Comparison of ENCODE assay signal across 28 cellular contexts in the genomic region with DNA sequence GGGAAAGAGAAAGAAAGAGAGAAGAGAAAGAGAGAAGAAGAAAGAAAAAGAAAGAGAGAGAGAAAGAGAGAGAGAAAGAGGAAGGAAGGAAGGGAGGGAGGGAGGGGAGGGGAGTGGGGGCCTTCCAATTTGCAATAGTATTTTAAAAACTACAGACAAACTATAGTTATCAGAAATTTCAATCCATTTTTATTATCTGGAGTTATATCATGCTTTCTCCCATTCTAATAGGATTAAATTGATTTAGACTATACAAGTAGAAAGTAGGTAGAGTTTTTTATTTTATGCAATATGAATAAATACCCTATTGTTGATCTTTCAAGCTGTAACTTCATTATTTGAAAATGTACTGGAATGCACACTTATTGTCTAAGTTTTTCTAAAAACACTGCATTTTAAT.
"Had no signal": no experiment of that assay in that cellular context is flagged by ENCODE, and none has a peak within 500 bp of the region (broad histone marks: within the 10 kb centered on the region; RNA-seq: fewer than 3 reads in every experiment).

No MANE protein-coding gene starts in this region.

- H3K9me3 ChIP-seq: colonic mucosa, esophagus muscularis mucosa, esophagus squamous epithelium, gastrocnemius medialis had no signal

- H3K4me3 Mint-ChIP-seq: dendritic cell treated with granulocyte-macrophage colony-stimulating factor and Interleukin-4, amounts not matched to agents 40 ng/mL and 50 ng/mL, for 4 days; effector memory CD8-positive, alpha-beta T cell; endodermal cell had no signal

- H3K27me3 Mint-ChIP-seq: dendritic cell treated with granulocyte-macrophage colony-stimulating factor and Interleukin-4, amounts not matched to agents 40 ng/mL and 50 ng/mL, for 4 days had no signal

- H3K4me3 ChIP-seq: colonic mucosa, coronary artery, dorsolateral prefrontal cortex, esophagus muscularis mucosa, esophagus squamous epithelium, gastrocnemius medialis, gastroesophageal sphincter, heart left ventricle, heart right ventricle had no signal

- ATAC-seq: effector memory CD8-positive, alpha-beta T cell; esophagus mucosa; foreskin keratinocyte; gastrocnemius medialis; gastroesophageal sphincter; heart left ventricle; heart right ventricle had no signal

- H3K27ac ChIP-seq: colonic mucosa, coronary artery, dorsolateral prefrontal cortex, epithelial cell of prostate, esophagus muscularis mucosa, esophagus squamous epithelium, foreskin keratinocyte, gastrocnemius medialis, gastroesophageal sphincter, heart left ventricle, heart right ventricle had no signal

- H3K27ac Mint-ChIP-seq: dendritic cell treated with granulocyte-macrophage colony-stimulating factor and Interleukin-4, amounts not matched to agents 40 ng/mL and 50 ng/mL, for 4 days; effector memory CD8-positive, alpha-beta T cell; endodermal cell had no signal

- DNase-seq: colonic mucosa; cortex of kidney; dermis blood vessel endothelial cell; dorsolateral prefrontal cortex; effector CD4-positive, alpha-beta T cell; effector CD8-positive, alpha-beta T cell; effector memory CD4-positive, alpha-beta T cell; effector memory CD8-positive, alpha-beta T cell; endodermal cell; erythroblast; esophagus squamous epithelium; foreskin fibroblast; foreskin keratinocyte; foreskin melanocyte; gastrocnemius medialis; glutamatergic neuron; head of caudate nucleus; heart left ventricle; heart right ventricle had no signal

- H3K9me3 Mint-ChIP-seq: effector memory CD8-positive, alpha-beta T cell had no signal

- H3K4me1 Mint-ChIP-seq: endodermal cell had no signal

- H3K4me1 ChIP-seq: colonic mucosa, esophagus muscularis mucosa, esophagus squamous epithelium, foreskin keratinocyte, gastrocnemius medialis, gastroesophageal sphincter, heart left ventricle, heart right ventricle had no signal

- H3K36me3 ChIP-seq: colonic mucosa, esophagus muscularis mucosa, esophagus squamous epithelium, gastrocnemius medialis, gastroesophageal sphincter, heart left ventricle, heart right ventricle had no signal

- FAIRE-seq: colon, endothelial cell of umbilical vein, frontal cortex had no signal

- H3K27me3 ChIP-seq: colonic mucosa, dorsolateral prefrontal cortex, esophagus muscularis mucosa, esophagus squamous epithelium, foreskin keratinocyte, gastrocnemius medialis, gastroesophageal sphincter, heart left ventricle, heart right ventricle had no signal
